ENCODE assay signal across 21 cellular contexts in the genomic region with DNA sequence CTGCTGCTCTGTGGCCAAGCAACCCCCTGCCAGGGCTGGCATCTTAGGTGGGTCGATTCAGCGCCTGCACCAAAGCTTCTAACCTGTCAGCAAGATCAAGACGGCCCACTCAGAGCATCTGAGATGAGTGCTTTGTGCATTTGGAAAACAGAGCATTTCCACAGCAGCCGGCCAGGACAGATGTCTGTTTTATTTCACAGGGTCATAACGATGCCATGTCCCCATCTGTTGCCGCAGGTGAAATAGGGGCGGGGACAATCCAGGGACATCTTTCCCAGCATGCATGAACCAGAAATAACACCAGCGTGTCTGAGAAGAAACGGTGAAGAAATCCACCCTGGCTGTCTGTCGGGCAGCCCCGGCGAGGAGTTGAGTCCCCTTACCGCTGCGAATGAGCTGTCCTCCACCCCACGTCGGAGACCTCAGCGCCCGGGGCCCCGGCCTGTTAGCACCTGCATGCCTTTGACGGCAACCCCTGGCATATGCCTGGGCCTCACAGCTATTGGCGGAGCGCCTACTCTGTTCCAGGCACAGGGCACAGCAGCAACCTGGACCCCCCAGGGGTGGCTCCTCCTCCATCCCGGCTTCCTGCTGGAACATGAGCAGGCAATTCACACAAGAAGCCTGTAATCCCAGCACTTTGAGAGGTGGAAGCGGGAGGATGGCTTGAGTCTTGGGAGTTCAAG. TPM values are rescaled to one million over a fixed set of nuclear protein-coding genes. Genes with fewer than 3 reads are reported as not detected.
DNase-seq lines count a peak whose midpoint lies in the region; ATAC-seq and TF ChIP-seq lines count a peak whose summit lies in the region.
"Had no signal": no experiment of that assay in that cellular context is flagged by ENCODE, and none has a peak within 500 bp of the region (broad histone marks: within the 10 kb centered on the region; RNA-seq: fewer than 3 reads in every experiment).

No MANE protein-coding gene starts in this region.

- H3K27ac Mint-ChIP-seq in activated CD8-positive, alpha-beta T cell treated with anti-CD3 and anti-CD28 coated beads for 36 hours: no peak overlapping the region
- H3K27ac Mint-ChIP-seq: activated B cell treated with CpG ODN at 0.5 μM for 24 hours; activated naive CD8-positive, alpha-beta T cell treated with anti-CD3 and anti-CD28 coated beads, Interleukin-2, amount 50 U/mL, for 24 hours; B cell; memory B cell; natural killer cell; progenitor cell of endocrine pancreas had no signal

- no peaks in the 10 kb centered on the region for H3K9me3 ChIP-seq in HUES6 (ENCODE audit: control insufficient read depth, insufficient read depth, low read depth, low read length)
- H3K9me3 ChIP-seq in mammary epithelial cell (replicated peaks; ENCODE audit: insufficient read depth, low read length): no peaks in the 10 kb centered on the region
- H3K9me3 ChIP-seq in mesenchymal stem cell (ENCODE audit: control insufficient read depth, low read length): no peaks in the 10 kb centered on the region

- peak overlapping the region; percentile 64 for H4K8ac ChIP-seq in mesenchymal stem cell (ENCODE audit: low read length)

- H3K36me3 Mint-ChIP-seq in activated CD8-positive, alpha-beta T cell treated with anti-CD3 and anti-CD28 coated beads for 36 hours (ENCODE audit: low read depth): no peaks in the 10 kb centered on the region
- H3K36me3 Mint-ChIP-seq: memory B cell, natural killer cell had no signal

- H2BK12ac ChIP-seq in mesenchymal stem cell (ENCODE audit: low read length in 2 of 2): peak overlapping the region in 1 of 2 experiments; percentile 59

- peak overlapping the region; percentile 37 for H2AK5ac ChIP-seq in mesenchymal stem cell (ENCODE audit: low read length, severe bottlenecking)

- H3K36me3 ChIP-seq in HUES6 (ENCODE audit: control insufficient read depth, insufficient read depth, low read length): no peaks in the 10 kb centered on the region
- H3K36me3 ChIP-seq in mammary epithelial cell (ENCODE audit: insufficient read depth, low read length): no peaks in the 10 kb centered on the region
- no peaks in the 10 kb centered on the region for H3K36me3 ChIP-seq in mesenchymal stem cell (ENCODE audit: control insufficient read depth in 1 of 2, insufficient read depth in 2 of 2, low read depth in 1 of 2, low read length in 2 of 2)

- POLR2A ChIA-PET in activated CD8-positive, alpha-beta T cell treated with anti-CD3 and anti-CD28 coated beads for 36 hours (lab: Charles Lee): no interaction called here

- H3K18ac ChIP-seq in mesenchymal stem cell (ENCODE audit: low read depth in 1 of 2, low read length in 2 of 2): peak overlapping the region in 1 of 2 experiments; percentile 28

- H3K4me3 Mint-ChIP-seq in activated CD8-positive, alpha-beta T cell treated with anti-CD3 and anti-CD28 coated beads for 36 hours: no peak overlapping the region
- H3K4me3 Mint-ChIP-seq: activated B cell treated with CpG ODN at 0.5 μM for 24 hours; activated naive CD8-positive, alpha-beta T cell treated with anti-CD3 and anti-CD28 coated beads, Interleukin-2, amount 50 U/mL, for 24 hours; B cell; memory B cell; natural killer cell had no signal

- peaks cover 22% of the 10 kb centered on the region for H3K4me1 ChIP-seq in HUES6 (ENCODE audit: control insufficient read depth, insufficient read depth, low read length)
- H3K4me1 ChIP-seq in mammary epithelial cell (ENCODE audit: insufficient read depth, low read length): peaks cover 28% of the 10 kb centered on the region
- peaks cover 38% of the 10 kb centered on the region for H3K4me1 ChIP-seq in mesenchymal stem cell (ENCODE audit: control insufficient read depth, insufficient read depth, low read depth, low read length)

- H2AFZ ChIP-seq in mammary epithelial cell (ENCODE audit: low read depth, low read length): no peak overlapping the region
- no peak overlapping the region for H2AFZ ChIP-seq in mesenchymal stem cell (ENCODE audit: low read depth, low read length)

- H3K27ac ChIP-seq in HUES6 (ENCODE audit: low read depth, low read length): 0 out of 2 replicates have a peak overlapping the region, but pooled peaks have one; percentile 15
- H3K27ac ChIP-seq in mammary epithelial cell (ENCODE audit: insufficient read depth, low read depth, low read length): no peak overlapping the region
- H3K27ac ChIP-seq in mesenchymal stem cell (ENCODE audit: low read length, poor library complexity, severe bottlenecking): no peak overlapping the region
- H3K27ac ChIP-seq: dorsolateral prefrontal cortex had no signal

- H2BK120ac ChIP-seq in mesenchymal stem cell (ENCODE audit: low read depth, low read length): peak overlapping the region; percentile 71

- dilution Hi-C loops in mammary epithelial cell (cut with HindIII; ENCODE audit: low sequenced_read_pairs): loop anchor here (5.0 kb wide), 1 partner anchor 82 kb away; no protein-coding TSS in a partner anchor

- H3K79me2 ChIP-seq in mammary epithelial cell (ENCODE audit: insufficient read depth, low read length): no peaks in the 10 kb centered on the region

- H3K9ac ChIP-seq in HUES6 (ENCODE audit: low read length): no peak overlapping the region
- H3K9ac ChIP-seq in mammary epithelial cell (ENCODE audit: insufficient read depth, low read length): no peak overlapping the region
- H3K9ac ChIP-seq in mesenchymal stem cell (ENCODE audit: low read length): no peak overlapping the region

- no peak overlapping the region for H3K4ac ChIP-seq in mesenchymal stem cell (ENCODE audit: low read depth in 1 of 2, low read length in 2 of 2)

- no peaks in the 10 kb centered on the region for H4K20me1 ChIP-seq in mammary epithelial cell (ENCODE audit: insufficient read depth, low read length)

- no peak overlapping the region for H2BK15ac ChIP-seq in mesenchymal stem cell (ENCODE audit: low read depth, poor library complexity, severe bottlenecking)

- no peaks in the 10 kb centered on the region for H3K27me3 ChIP-seq in HUES6 (ENCODE audit: control insufficient read depth, insufficient read depth, low read length)
- H3K27me3 ChIP-seq in mammary epithelial cell (ENCODE audit: insufficient read depth, low read length): no peaks in the 10 kb centered on the region
- no peaks in the 10 kb centered on the region for H3K27me3 ChIP-seq in mesenchymal stem cell (ENCODE audit: control insufficient read depth in 1 of 2, insufficient read depth in 1 of 2, low read length in 2 of 2)
- H3K27me3 ChIP-seq: dorsolateral prefrontal cortex had no signal

- no peak for TF ChIP-seq CTCF in mammary epithelial cell (conservative IDR thresholded peaks at IDR 0.05 in 1 of 2, IDR thresholded peaks at IDR 0.05 in 1 of 2; ENCODE audit: extremely low read depth in 1 of 2, insufficient read depth in 1 of 2, low read depth in 1 of 2, low read length in 2 of 2)
- TF ChIP-seq CTCF in activated CD8-positive, alpha-beta T cell treated with anti-CD3 and anti-CD28 coated beads for 36 hours (IDR thresholded peaks at IDR 0.05): no peak

- H3K4me2 ChIP-seq in mammary epithelial cell (ENCODE audit: insufficient read depth, low read depth, low read length): peak overlapping the region; percentile 15
- no peak overlapping the region for H3K4me2 ChIP-seq in mesenchymal stem cell (ENCODE audit: low read length, poor library complexity, severe bottlenecking)

- DNase-seq in DMS 273 (lab: John Stamatoyannopoulos, UW; ENCODE audit: unreplicated experiment) (peak; percentile 84), mammary epithelial cell (no peak), mesenchymal stem cell (no peak), SW480 (ENCODE audit: low spot score) (no peak)
- DNase-seq in activated CD4-positive, alpha-beta T cell treated with anti-CD3 and anti-CD28 coated beads for 1 hour: no peak
- no peak for DNase-seq in activated CD8-positive, alpha-beta T cell treated with anti-CD3 and anti-CD28 coated beads for 36 hours
- DNase-seq: activated B cell treated with CpG ODN at 0.5 μM for 24 hours; activated naive CD8-positive, alpha-beta T cell treated with anti-CD3 and anti-CD28 coated beads, Interleukin-2, amount 50 U/mL, for 24 hours; natural killer cell; NCI-H1417 treated with DMSO at 0.1 percent for 48 hours; NCI-H446; SHP77; small intestine; stimulated activated CD8-positive, alpha-beta memory T cell treated with anti-CD3 and anti-CD28 coated beads, Interleukin-4, amount 100 ng/mL, for 48 hours had no signal

- WGBS in mammary epithelial cell (ENCODE audit: low coverage, missing lambda C conversion rate): 15% methylated on average over 21 of the region's 24 CpGs
- WGBS in mesenchymal stem cell: 82% methylated on average over 23 of the region's 24 CpGs

- no peak overlapping the region for H2BK5ac ChIP-seq in mesenchymal stem cell (ENCODE audit: low read depth, low read length, poor library complexity, severe bottlenecking)

- peaks cover 2% of the 10 kb centered on the region for H3K27me3 Mint-ChIP-seq in activated CD8-positive, alpha-beta T cell treated with anti-CD3 and anti-CD28 coated beads for 36 hours
- H3K27me3 Mint-ChIP-seq: activated B cell treated with CpG ODN at 0.5 μM for 24 hours; activated naive CD8-positive, alpha-beta T cell treated with anti-CD3 and anti-CD28 coated beads, Interleukin-2, amount 50 U/mL, for 24 hours had no signal

- H3K4me3 ChIP-seq in HUES6 (ENCODE audit: low read depth, low read length) (no peak overlapping the region), mammary epithelial cell (replicated peaks in 1 of 3; ENCODE audit: insufficient read depth in 1 of 3, low read depth in 2 of 3, low read length in 3 of 3) (no peak overlapping the region), mesenchymal stem cell (ENCODE audit: insufficient read depth in 1 of 2, low read depth in 1 of 2, low read length in 2 of 2) (no peak overlapping the region)
- H3K4me3 ChIP-seq: dorsolateral prefrontal cortex had no signal

- intact Hi-C loops in mammary epithelial cell (cut with micrococcal nuclease): no loop called here
- intact Hi-C loops in activated CD8-positive, alpha-beta T cell treated with anti-CD3 and anti-CD28 coated beads for 36 hours (cut with micrococcal nuclease): no loop called here

- in situ Hi-C loops in mammary epithelial cell (cut with MboI; ENCODE audit: low sequenced_read_pairs in 2 of 2): no loop called here

- peaks cover 5% of the 10 kb centered on the region for H3K4me1 Mint-ChIP-seq in activated CD8-positive, alpha-beta T cell treated with anti-CD3 and anti-CD28 coated beads for 36 hours (ENCODE audit: low read depth)
- H3K4me1 Mint-ChIP-seq: activated B cell treated with CpG ODN at 0.5 μM for 24 hours; activated naive CD8-positive, alpha-beta T cell treated with anti-CD3 and anti-CD28 coated beads, Interleukin-2, amount 50 U/mL, for 24 hours; B cell had no signal

- H3K14ac ChIP-seq in mesenchymal stem cell (ENCODE audit: low read length in 2 of 2): no peak overlapping the region

- peak overlapping the region; percentile 8 for H4K91ac ChIP-seq in mesenchymal stem cell (ENCODE audit: low read length)

- ATAC-seq in activated CD8-positive, alpha-beta T cell treated with anti-CD3 and anti-CD28 coated beads for 36 hours: no peak
- ATAC-seq in HG03139 (IDR thresholded peaks at IDR 0.05; ENCODE audit: unreplicated experiment): no peak
- ATAC-seq: activated naive CD8-positive, alpha-beta T cell treated with anti-CD3 and anti-CD28 coated beads, Interleukin-2, amount 50 U/mL, for 24 hours; natural killer cell had no signal

- H3K79me1 ChIP-seq in mesenchymal stem cell (replicated peaks; ENCODE audit: low read length, poor library complexity, severe bottlenecking): no peaks in the 10 kb centered on the region

- H3K9me3 Mint-ChIP-seq in activated CD8-positive, alpha-beta T cell treated with anti-CD3 and anti-CD28 coated beads for 36 hours: no peaks in the 10 kb centered on the region
- H3K9me3 Mint-ChIP-seq: activated B cell treated with CpG ODN at 0.5 μM for 24 hours; activated naive CD8-positive, alpha-beta T cell treated with anti-CD3 and anti-CD28 coated beads, Interleukin-2, amount 50 U/mL, for 24 hours; memory B cell; natural killer cell had no signal

- no peak overlapping the region for H3K23ac ChIP-seq in mesenchymal stem cell (ENCODE audit: low read length in 2 of 2)

- no TSS peak for BruUV-seq in mammary epithelial cell (replicated peaks; lab: Mats Ljungman, UMichigan)

- CTCF ChIA-PET in mammary epithelial cell (lab: Charles Lee; ENCODE audit: low non-redundant PET): no interaction called here
- CTCF ChIA-PET in activated CD8-positive, alpha-beta T cell treated with anti-CD3 and anti-CD28 coated beads for 36 hours (lab: Charles Lee): no interaction called here

RNA-seq across cellular contexts. Expression of a gene that starts 30.6 kb away (rescaled TPM):
- total RNA-seq in mammary epithelial cell: 10 to 100 TPM in 1 of 2 donors, 1 to 10 TPM in 1; 9.8 to 19.0 TPM
- 6.2 TPM for polyA plus RNA-seq in mammary epithelial cell
- 2.7 TPM for polyA minus RNA-seq in mammary epithelial cell
- 18.5 TPM for polyA plus RNA-seq in mesenchymal stem cell (2013, experiment 1 of 2)
- polyA plus RNA-seq in mesenchymal stem cell (2013, experiment 2 of 2): 17.7 TPM
- 10 to 100 TPM; 13.3 to 15.5 TPM for total RNA-seq in activated CD8-positive, alpha-beta T cell treated with anti-CD3 and anti-CD28 coated beads for 36 hours

RNA-seq across cellular contexts. Expression of a gene that starts 35.7 kb away (rescaled TPM):
- total RNA-seq in mammary epithelial cell: 10 to 100 TPM in 1 of 2 donors, under 1 TPM in 1; 0.50 to 11.3 TPM
- 8.1 TPM for polyA plus RNA-seq in mammary epithelial cell
- 0.57 TPM for polyA minus RNA-seq in mammary epithelial cell
- 2.3 TPM for polyA plus RNA-seq in mesenchymal stem cell (2013, experiment 1 of 2)
- 2.7 TPM for polyA plus RNA-seq in mesenchymal stem cell (2013, experiment 2 of 2)
- under 1 TPM in 1 of 2 experiments, not detected in 1; 0.60 TPM for total RNA-seq in activated CD8-positive, alpha-beta T cell treated with anti-CD3 and anti-CD28 coated beads for 36 hours
- total RNA-seq: T-helper 2 cell treated with Interferon-gamma antibody and Interleukin-4, amounts not matched to agents 100 ng/mL and 5 ng/mL, for 36 hours had no signal
